Comparison of ENCODE assay signal across 1 cellular context in genomic region chr12:25550186-25550585, GRCh38.
TF ChIP-seq lines count a peak whose summit lies in the region.

No MANE protein-coding gene starts in this region.

TF ChIP-seq in HepG2, 621 proteins besides CTCF, POLR2A, EP300 and RAD21:
- TF ChIP-seq CREB1 (IDR thresholded peaks at IDR 0.05) (peak; percentile 66), CREB1 (CRISPR knock-in tag; IDR thresholded peaks at IDR 0.05) (no peak), ZBTB14 (CRISPR knock-in tag; IDR thresholded peaks at IDR 0.05) (no peak)
TF ChIP-seq in HepG2: peak in this region for 1.
